8 cellular contexts compared by ENCODE assay signal in the genomic region with DNA sequence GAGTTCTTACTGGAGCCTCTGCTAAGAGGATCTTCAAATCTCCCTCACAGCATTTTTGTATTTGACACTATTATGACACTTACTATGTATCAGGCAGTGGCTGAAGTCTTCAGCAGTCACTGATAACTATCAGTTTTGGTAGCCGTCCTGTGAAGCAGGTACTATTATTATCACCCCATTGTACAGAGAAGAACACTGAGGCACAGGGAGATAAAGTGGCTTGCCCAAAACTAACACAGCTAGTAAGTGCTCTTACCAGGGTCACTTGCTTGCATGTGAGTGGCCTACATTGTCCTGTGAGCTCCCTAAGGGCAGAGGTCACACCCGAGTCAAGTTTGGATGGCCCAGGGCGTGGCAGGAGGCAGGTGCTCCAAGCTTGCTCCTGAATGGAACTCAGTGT. TPM values are rescaled to one million over a fixed set of nuclear protein-coding genes. Genes with fewer than 3 reads are reported as not detected.
"Had no signal": no experiment of that assay in that cellular context is flagged by ENCODE, and none has a peak within 500 bp of the region (broad histone marks: within the 10 kb centered on the region; RNA-seq: fewer than 3 reads in every experiment).

No MANE protein-coding gene starts in this region.

- H3K36me3 Mint-ChIP-seq: IgD-negative memory B cell had no signal

- H3K27ac Mint-ChIP-seq: IgD-negative memory B cell had no signal

- H3K4me1 Mint-ChIP-seq: IgD-negative memory B cell had no signal

- H3K9ac ChIP-seq: KMS-11 had no signal

- H3K4me2 ChIP-seq: KMS-11 had no signal

- FAIRE-seq: HTR-8/SVneo had no signal

- DNase-seq: IMR-90, KBM-7, KG1 had no signal

- H3K9me3 Mint-ChIP-seq: IgD-negative memory B cell had no signal

- H3K27ac ChIP-seq: HL-60, KMS-11 had no signal

RNA-seq across cellular contexts. Expression of gene GABBR2, which starts 16.8 kb away (rescaled TPM):
- total RNA-seq: HT-29 had no signal
- polyA plus RNA-seq: IgD-negative memory B cell had no signal
